In the genomic region with DNA sequence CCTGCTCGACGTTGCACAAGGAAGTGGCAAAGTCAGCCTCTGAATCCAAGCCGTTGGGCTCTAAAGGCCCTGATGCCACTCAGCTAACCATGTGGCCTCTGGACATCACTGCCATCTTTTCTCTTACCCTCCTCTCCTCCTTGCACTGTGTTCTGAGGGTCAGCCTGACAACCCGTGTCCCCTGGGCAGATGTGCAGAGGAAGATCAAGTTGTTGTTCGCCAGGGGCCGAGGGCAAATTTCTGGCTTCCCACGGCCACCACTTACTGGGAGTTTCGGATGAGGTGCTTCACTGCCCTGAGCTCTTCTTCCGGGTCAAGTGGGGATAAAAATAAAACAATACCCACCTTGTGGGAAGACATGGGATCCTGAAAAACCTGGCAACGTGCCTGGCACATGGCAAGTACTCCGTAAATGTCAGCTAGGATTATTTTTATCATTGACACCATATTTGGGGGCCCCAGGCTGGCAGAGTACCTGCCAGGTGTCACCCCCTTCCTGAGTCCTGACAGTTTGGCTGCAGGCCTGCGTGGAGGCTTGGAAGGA, we compare ENCODE assay signal across 2 cellular contexts.
TF ChIP-seq lines count a peak whose summit lies in the region.

No MANE protein-coding gene starts in this region.

TF ChIP-seq in A549, 52 proteins besides CTCF, POLR2A, EP300 and RAD21:
- TF ChIP-seq, protein P1, sequence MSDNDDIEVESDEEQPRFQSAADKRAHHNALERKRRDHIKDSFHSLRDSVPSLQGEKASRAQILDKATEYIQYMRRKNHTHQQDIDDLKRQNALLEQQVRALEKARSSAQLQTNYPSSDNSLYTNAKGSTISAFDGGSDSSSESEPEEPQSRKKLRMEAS (IDR thresholded peaks at IDR 0.05), result 0 out of 2 replicates have a peak, but pooled peaks have one; percentile 6
- no peak for TF ChIP-seq FOSB (CRISPR knock-in tag; IDR thresholded peaks at IDR 0.05)
TF ChIP-seq in A549: peak in this region for 1.

TF ChIP-seq in HEK293, 187 proteins besides CTCF, POLR2A, EP300 and RAD21:
- TF ChIP-seq ZNF514 (tag by site-specific recombination; IDR thresholded peaks at IDR 0.05), result no peak
- TF ChIP-seq GLIS2 (tag by site-specific recombination; IDR thresholded peaks at IDR 0.05), result no peak
- TF ChIP-seq ZBTB48 (tag by site-specific recombination; IDR thresholded peaks at IDR 0.05), result peak; percentile 73
- TF ChIP-seq ZNF624 (tag by site-specific recombination; IDR thresholded peaks at IDR 0.05), result no peak
- TF ChIP-seq SP7 (tag by site-specific recombination; IDR thresholded peaks at IDR 0.05), result no peak
